In genomic region chrX:15349046-15349445, GRCh38 we compare ENCODE assay signal across 8 cellular contexts. TPM values are rescaled to one million over a fixed set of nuclear protein-coding genes. Genes with fewer than 3 reads are reported as not detected.
DNase-seq lines count a peak whose midpoint lies in the region; ATAC-seq and TF ChIP-seq lines count a peak whose summit lies in the region.

No MANE protein-coding gene starts in this region.

- no peak for ATAC-seq in HG02678 (IDR thresholded peaks at IDR 0.05; ENCODE audit: unreplicated experiment)

- no peaks in the 10 kb centered on the region for H3K4me1 ChIP-seq in suprapubic skin

- H3K9me3 ChIP-seq in suprapubic skin, result no peaks in the 10 kb centered on the region

- POLR2A ChIA-PET in MCF 10A (lab: Yijun Ruan, JAX), result interaction anchor here (1.0 to 2.0 kb wide), 5 partner anchors 16 to 144 kb away, joined by 3 to 8 read pairs (median 4); partner anchors contain the start of gene PIR

- H3K4me3 Mint-ChIP-seq in MCF 10A (ENCODE audit: unreplicated experiment), result no peak overlapping the region

- peak; percentile 1 for DNase-seq in activated naive CD4-positive, alpha-beta T cell treated with Interleukin-2 at 50 U/mL for 16 hours
- DNase-seq in activated naive CD4-positive, alpha-beta T cell treated with anti-CD3 and anti-CD28 coated beads, Interleukin-2, amount 50 U/mL, for 16 hours, result no peak
- DNase-seq in HK-2 (ENCODE audit: unreplicated experiment), result peak; percentile 12
- peak; percentile 91 for DNase-seq in NCI-H82 (lab: John Stamatoyannopoulos, UW)
- peak; percentile 75 for DNase-seq in MCF 10A (ENCODE audit: unreplicated experiment)
- DNase-seq in islet precursor cell, result peak; percentile 67
- no peak for DNase-seq in suprapubic skin (ENCODE audit: low spot score in 2 of 2)

- H3K27ac Mint-ChIP-seq in MCF 10A (ENCODE audit: low read depth, unreplicated experiment), result no peak overlapping the region

- CTCF ChIA-PET in MCF 10A (lab: Yijun Ruan, JAX), result interaction anchor here (0.6 to 14.6 kb wide), 63 partner anchors 10 to 1662 kb away, joined by 3 to 353 read pairs (median 4); partner anchors contain the start of genes BMX and PIR

- no peaks in the 10 kb centered on the region for H3K36me3 Mint-ChIP-seq in MCF 10A (ENCODE audit: insufficient read depth, unreplicated experiment)

- no peak for TF ChIP-seq EP300 in suprapubic skin (IDR thresholded peaks at IDR 0.05)

- no TSS peak for BruUV-seq in MCF 10A (replicated peaks; lab: Mats Ljungman, UMichigan)

- intact Hi-C loops in MCF 10A (cut with micrococcal nuclease), result loop anchor here (1.0 kb wide), 2 partner anchors 119 to 216 kb away; no protein-coding TSS in a partner anchor

- WGBS in suprapubic skin, result 26% methylated on average over 2 of the region's 2 CpGs

- H3K4me1 Mint-ChIP-seq in MCF 10A (ENCODE audit: insufficient read depth, unreplicated experiment), result no peaks in the 10 kb centered on the region

- peak; percentile 56 for TF ChIP-seq CTCF in MCF 10A (IDR thresholded peaks at IDR 0.05; ENCODE audit: unreplicated experiment)
- TF ChIP-seq CTCF in suprapubic skin (IDR thresholded peaks at IDR 0.05), result peak; percentile 23 to 55

- H3K36me3 ChIP-seq in suprapubic skin, result no peaks in the 10 kb centered on the region

- no peak overlapping the region for H3K4me3 ChIP-seq in suprapubic skin

- no peak for TF ChIP-seq POLR2A in suprapubic skin (IDR thresholded peaks at IDR 0.05)

- H3K27me3 Mint-ChIP-seq in MCF 10A (ENCODE audit: insufficient read depth, unreplicated experiment), result peaks cover 53% of the 10 kb centered on the region

- H3K9me3 Mint-ChIP-seq in MCF 10A (ENCODE audit: unreplicated experiment), result no peaks in the 10 kb centered on the region

- no peak overlapping the region for H3K27ac ChIP-seq in suprapubic skin

- no peaks in the 10 kb centered on the region for H3K27me3 ChIP-seq in suprapubic skin

RNA-seq across cellular contexts. Expression of gene PIGA, which starts 13.7 kb away (rescaled TPM):
- total RNA-seq in MCF 10A (2022) (17.3 and 22.7 TPM in 2 replicates), suprapubic skin (10 to 100 TPM; 14.7 to 24.7 (median 20.4) TPM)

RNA-seq across cellular contexts. Expression of gene ASB11, which starts 33.6 kb away (rescaled TPM):
- total RNA-seq in MCF 10A (2022) (not detected in 2 replicates), suprapubic skin (1 to 10 TPM in 3 of 4 donors, under 1 TPM in 1; 0.42 to 2.0 (median 1.8) TPM)

RNA-seq across cellular contexts. Expression of gene VEGFD, which starts 35.2 kb away (rescaled TPM):
- total RNA-seq in MCF 10A (2022) (not detected in 2 replicates), suprapubic skin (1 to 10 TPM in 2 of 4 donors, under 1 TPM in 1, not detected in 1; 0.76 to 1.7 (median 1.2) TPM)

Comparison
In these comparisons a context has a peak if more than half of its experiments do, and no peak if none do; other contexts are left out.
1. DNase-seq: peak in activated naive CD4-positive, alpha-beta T cell treated with Interleukin-2 at 50 U/mL for 16 hours (single experiment), HK-2 (single experiment), NCI-H82 (single experiment), MCF 10A (single experiment) and islet precursor cell (single experiment); none in activated naive CD4-positive, alpha-beta T cell treated with anti-CD3 and anti-CD28 coated beads, Interleukin-2, amount 50 U/mL, for 16 hours (single experiment) and suprapubic skin (0 of 2).